In the genomic region with DNA sequence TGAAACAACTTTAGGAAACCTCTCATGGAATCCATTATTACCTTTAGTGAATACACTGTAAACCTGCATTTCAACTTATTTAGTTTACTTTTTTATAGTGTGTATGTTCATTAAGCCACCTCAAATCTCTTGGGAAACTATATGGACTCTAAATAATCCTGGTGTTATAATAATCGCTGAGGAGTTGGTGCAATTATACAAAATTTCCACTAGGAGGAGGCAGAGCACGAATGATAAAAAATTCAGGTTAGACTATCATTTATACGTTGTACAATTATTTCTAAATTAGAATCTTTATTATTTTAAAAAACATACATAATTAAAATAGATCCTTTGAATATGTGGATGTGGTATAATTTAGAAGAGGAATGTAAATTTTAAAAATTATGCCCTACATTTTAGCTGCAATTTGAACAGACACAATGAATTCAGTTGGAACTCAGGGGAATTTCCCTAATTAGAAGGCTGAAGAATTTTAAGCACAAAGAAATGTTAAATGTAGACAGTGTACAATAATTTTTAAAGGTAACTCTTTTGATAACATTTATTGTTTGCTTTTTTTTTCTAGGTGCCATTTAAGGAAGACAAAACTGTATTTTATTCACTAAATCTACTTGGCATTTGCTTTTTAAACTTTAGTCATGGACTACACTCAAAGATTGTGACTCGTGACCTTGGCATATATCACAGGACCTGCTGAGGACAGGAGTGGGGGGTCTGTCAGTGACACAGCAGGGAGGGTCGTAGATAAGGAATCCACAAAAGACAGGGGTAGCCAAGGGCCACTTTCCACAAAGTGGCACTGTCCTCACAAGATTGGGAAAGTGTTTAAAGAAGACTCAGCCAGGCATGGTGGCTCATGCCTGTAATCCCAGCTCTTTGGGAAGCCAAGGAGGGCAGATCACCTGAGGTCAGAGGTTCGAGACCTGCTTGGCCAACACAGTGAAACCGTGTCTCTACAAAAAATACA, we compare ENCODE assay signal across 9 cellular contexts. TPM values are rescaled to one million over a fixed set of nuclear protein-coding genes. Genes with fewer than 3 reads are reported as not detected.
DNase-seq lines count a peak whose midpoint lies in the region; ATAC-seq, FAIRE-seq and TF ChIP-seq lines count a peak whose summit lies in the region.
"Had no signal": no experiment of that assay in that cellular context is flagged by ENCODE, and none has a peak within 500 bp of the region (broad histone marks: within the 10 kb centered on the region; RNA-seq: fewer than 3 reads in every experiment).

No MANE protein-coding gene starts in this region.

- FAIRE-seq in A204.1 (lab: Jason Lieb, UNC) = peak; percentile 98

- H3K27me3 Mint-ChIP-seq in naive B cell = peaks cover 0 to 23% (median 8%) of the 10 kb centered on the region in 3 donors

- DNase-seq in GM10266 (ENCODE audit: extremely low spot score) = peak; percentile 49
- peak; percentile 54 for DNase-seq in NCI-H748 treated with DMSO at 0.1 percent for 48 hours (lab: John Stamatoyannopoulos, UW)
- peak; percentile 45 for DNase-seq in choroid plexus epithelial cell (ENCODE audit: low read depth)
- DNase-seq in naive B cell = peak; percentile 24

- peaks cover 0 to 10% (median 4%) of the 10 kb centered on the region in 7 donors for H3K9me3 Mint-ChIP-seq in naive B cell

- no peak overlapping the region for H3K4me3 Mint-ChIP-seq in naive B cell
- H3K4me3 Mint-ChIP-seq: activated naive CD8-positive, alpha-beta T cell had no signal

- TF ChIP-seq CTCF in GM10266 (IDR thresholded peaks at IDR 0.05; ENCODE audit: control insufficient read depth, insufficient read depth, low read depth, missing control alignments) = peak; percentile 72
- TF ChIP-seq CTCF in choroid plexus epithelial cell (conservative IDR thresholded peaks at IDR 0.05; ENCODE audit: low read depth, low read length) = peak; percentile 64

- ATAC-seq in naive B cell (ENCODE audit: low read depth in 2 of 2) (peak in 1 of 2 donors; percentile 18), HG02571 (IDR thresholded peaks at IDR 0.05; ENCODE audit: unreplicated experiment) (no peak), GM21526 (IDR thresholded peaks at IDR 0.05; ENCODE audit: low FRiP score, unreplicated experiment) (no peak), HG03280 (IDR thresholded peaks at IDR 0.05; ENCODE audit: unreplicated experiment) (no peak)

- peak overlapping the region in 1 of 6 donors; percentile 36 for H3K27ac Mint-ChIP-seq in naive B cell
- H3K27ac Mint-ChIP-seq: activated naive CD8-positive, alpha-beta T cell had no signal

- H3K4me3 ChIP-seq in choroid plexus epithelial cell (ENCODE audit: low read depth, low read length) = no peak overlapping the region

- H3K4me1 Mint-ChIP-seq in naive B cell = peaks cover 5 to 9% (median 8%) of the 10 kb centered on the region in 3 donors

- H3K36me3 Mint-ChIP-seq in naive B cell = no peaks in the 10 kb centered on the region
- H3K36me3 Mint-ChIP-seq: activated naive CD8-positive, alpha-beta T cell had no signal

RNA-seq across cellular contexts. Expression of gene RAB12, which starts 45.5 kb away (rescaled TPM):
- polyA plus RNA-seq in naive B cell (ENCODE audit: low read depth in 6 of 6) = 1 to 10 TPM in 1 of 6 donors, under 1 TPM in 3, not detected in 2; 0.25 to 1.0 (median 0.65) TPM

RNA-seq across cellular contexts. Expression of gene MTCL1, which starts 50.6 kb away (rescaled TPM):
- polyA plus RNA-seq in naive B cell (ENCODE audit: low read depth in 6 of 6) = 1 to 10 TPM in 2 of 6 donors, under 1 TPM in 4; 0.26 to 1.4 (median 0.80) TPM
